17 cellular contexts compared by ENCODE assay signal in the genomic region with DNA sequence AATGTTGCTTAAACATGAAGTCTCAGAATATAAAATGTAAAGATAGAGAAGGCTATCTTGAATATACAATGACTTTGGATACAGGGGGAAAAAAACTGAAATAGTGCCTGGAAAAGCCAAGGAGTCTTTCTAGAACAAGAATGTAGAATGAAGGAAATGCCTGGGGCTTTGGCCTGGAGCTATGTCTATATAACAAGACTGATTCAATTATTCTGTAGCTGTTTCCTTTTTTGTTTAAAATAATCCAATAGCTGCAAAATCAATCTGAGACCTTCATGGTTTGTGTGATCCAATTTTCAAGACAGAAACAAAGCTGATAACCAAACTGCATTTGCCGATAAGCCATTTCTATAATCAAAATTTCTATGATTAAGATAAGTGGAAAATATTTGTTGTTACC.
"Had no signal": no experiment of that assay in that cellular context is flagged by ENCODE, and none has a peak within 500 bp of the region (broad histone marks: within the 10 kb centered on the region; RNA-seq: fewer than 3 reads in every experiment).

No MANE protein-coding gene starts in this region.

- H3K4me2 ChIP-seq: hepatocyte had no signal

- H2AFZ ChIP-seq: hepatocyte had no signal

- H3K4me3 ChIP-seq: coronary artery, dorsolateral prefrontal cortex, esophagus muscularis mucosa, gastroesophageal sphincter, heart left ventricle, hepatocyte, left lung, lower lobe of right lung had no signal

- H3K79me2 ChIP-seq: hepatocyte had no signal

- H3K27ac ChIP-seq: coronary artery, esophagus muscularis mucosa, foreskin keratinocyte, gastroesophageal sphincter, hepatocyte, left lung, lower lobe of right lung had no signal

- DNase-seq: dermis blood vessel endothelial cell; dorsolateral prefrontal cortex; effector CD4-positive, alpha-beta T cell; effector memory CD4-positive, alpha-beta T cell; foreskin keratinocyte; heart left ventricle; hypothalamus; left cardiac atrium; left lung; left ventricle myocardium superior; lower lobe of right lung; mesenchymal stem cell; midbrain had no signal

- H3K4me1 ChIP-seq: foreskin keratinocyte, left lung, lower lobe of right lung had no signal

- H3K9me3 ChIP-seq: esophagus muscularis mucosa, gastroesophageal sphincter, heart left ventricle, lower lobe of right lung had no signal

- H3K27me3 ChIP-seq: dorsolateral prefrontal cortex, esophagus muscularis mucosa, foreskin keratinocyte, gastroesophageal sphincter, heart left ventricle, hepatocyte, left lung had no signal

- H3K36me3 ChIP-seq: esophagus muscularis mucosa, gastroesophageal sphincter, heart left ventricle, left lung, lower lobe of right lung had no signal
